In genomic region chr13:104764600-104764999, GRCh38 we compare ENCODE assay signal across 27 cellular contexts.
"Had no signal": no experiment of that assay in that cellular context is flagged by ENCODE, and none has a peak within 500 bp of the region (broad histone marks: within the 10 kb centered on the region; RNA-seq: fewer than 3 reads in every experiment).

No MANE protein-coding gene starts in this region.

- DNase-seq: naive thymus-derived CD4-positive, alpha-beta T cell; natural killer cell; occipital lobe; ovary; posterior cingulate gyrus; psoas muscle; right cardiac atrium; right lobe of liver; spleen; stimulated activated CD4-positive, alpha-beta T cell treated with anti-CD3 and anti-CD28 coated beads, Interleukin-12 subunit alpha, Interleukin-12 subunit beta, amount 100 ng/mL, for 4 hours; stimulated activated CD4-positive, alpha-beta T cell treated with anti-CD3 and anti-CD28 coated beads, Interleukin-1b, Interleukin-23, amount 100 ng/mL, for 48 hours; stimulated activated CD4-positive, alpha-beta T cell treated with anti-CD3 and anti-CD28 coated beads, Interleukin-4, amount 100 ng/mL, for 1 hour; stimulated activated CD4-positive, alpha-beta T cell treated with anti-CD3 and anti-CD28 coated beads, Interleukin-4, amount 100 ng/mL, for 4 hours; stimulated activated CD8-positive, alpha-beta memory T cell treated with anti-CD3 and anti-CD28 coated beads, Interleukin-4, amount 100 ng/mL, for 48 hours; stimulated activated naive CD4-positive, alpha-beta T cell; stimulated activated naive CD8-positive, alpha-beta T cell treated with anti-CD3 and anti-CD28 coated beads, Interleukin-15, amount 100 ng/mL, for 72 hours; stimulated activated naive CD8-positive, alpha-beta T cell treated with anti-CD3 and anti-CD28 coated beads, Interleukin-15, Interleukin-2, amounts not matched to agents 100 U/mL and 50 U/mL, for 24 hours; substantia nigra; tibial artery; transverse colon; upper lobe of right lung; uterus had no signal

- H3K36me3 ChIP-seq: neural progenitor cell, ovary, right lobe of liver, spleen, tibial artery, transverse colon, upper lobe of right lung, uterus had no signal

- H3K27me3 ChIP-seq: neural progenitor cell, ovary, right lobe of liver, spleen, tibial artery, transverse colon, upper lobe of right lung, uterus had no signal

- H3K9me3 ChIP-seq: ovary, psoas muscle, right lobe of liver, spleen, tibial artery, transverse colon, upper lobe of right lung, uterus had no signal

- H3K4me3 ChIP-seq: neural progenitor cell, ovary, psoas muscle, right lobe of liver, skin epidermis, smooth muscle cell, spleen, tibial artery, transverse colon, upper lobe of right lung, uterus had no signal

- ATAC-seq: naive thymus-derived CD4-positive, alpha-beta T cell; natural killer cell; psoas muscle; right cardiac atrium; right lobe of liver; stimulated activated memory B cell treated with anti-CD40 and anti-IgM and Interleukin-4, amounts not matched to agents 10 μg/mL and 1 μg/mL and 100 μg/mL, for 72 hours; stimulated activated naive CD8-positive, alpha-beta T cell treated with anti-CD3 and anti-CD28 coated beads, Interleukin-15, amount 100 ng/mL, for 72 hours; stimulated activated naive CD8-positive, alpha-beta T cell treated with anti-CD3 and anti-CD28 coated beads, Interleukin-15, Interleukin-2, amounts not matched to agents 100 U/mL and 50 U/mL, for 24 hours; upper lobe of right lung had no signal

- H3K4me1 ChIP-seq: neural progenitor cell, parathyroid adenoma, psoas muscle, right lobe of liver, spleen, tibial artery, transverse colon, upper lobe of right lung, uterus had no signal

- H3K9ac ChIP-seq: neural progenitor cell, parathyroid adenoma had no signal
